Comparison of ENCODE assay signal across 19 cellular contexts in genomic region chr16:87075319-87075860, GRCh38.
"Had no signal": no experiment of that assay in that cellular context is flagged by ENCODE, and none has a peak within 500 bp of the region (broad histone marks: within the 10 kb centered on the region; RNA-seq: fewer than 3 reads in every experiment).

No MANE protein-coding gene starts in this region.

- H3K4me3 Mint-ChIP-seq: activated CD4-positive, alpha-beta T cell treated with anti-CD3 and anti-CD28 coated beads, Interleukin-2, amount 10 ng/mL, durations not matched to agents 24 days and 14 days; activated naive CD4-positive, alpha-beta T cell treated with anti-CD3 and anti-CD28 coated beads, Interleukin-2, amount 50 U/mL, for 24 hours; activated T-cell treated with anti-CD3 and anti-CD28 coated beads, Interleukin-2, amount 50 U/mL, for 72 hours; dendritic cell treated with granulocyte-macrophage colony-stimulating factor and Interleukin-4, amounts not matched to agents 40 ng/mL and 50 ng/mL, for 4 days; effector memory CD8-positive, alpha-beta T cell; stimulated activated effector memory CD8-positive, alpha-beta T cell treated with anti-CD3 and anti-CD28 coated beads, Interleukin-12 subunit alpha, Interleukin-12 subunit beta, amount 100 ng/mL, for 72 hours had no signal

- H3K4me3 ChIP-seq: ascending aorta, lung, ovary, thoracic aorta had no signal

- H3K9me3 ChIP-seq: ovary, thoracic aorta had no signal

- H3K27me3 ChIP-seq: ascending aorta, ovary had no signal

- DNase-seq: activated CD4-positive, alpha-beta T cell treated with anti-CD3 and anti-CD28 coated beads, Interleukin-2, amount 10 ng/mL, durations not matched to agents 24 days and 14 days; activated effector memory CD4-positive, alpha-beta T cell treated with anti-CD3 and anti-CD28 coated beads, Interleukin-2, amount 50 U/mL, for 16 hours; activated T-cell treated with anti-CD3 and anti-CD28 coated beads, Interleukin-2, amount 50 U/mL, for 72 hours; cerebellar nuclear complex; effector memory CD8-positive, alpha-beta T cell; hypothalamus; ovary; stimulated activated CD4-positive, alpha-beta T cell treated with anti-CD3 and anti-CD28 coated beads, Interleukin-4, amount 100 ng/mL, for 24 hours; T-helper 1 cell; T-helper 9 cell had no signal

- H3K27me3 Mint-ChIP-seq: activated CD4-positive, alpha-beta T cell treated with anti-CD3 and anti-CD28 coated beads, Interleukin-2, amount 10 ng/mL, durations not matched to agents 24 days and 14 days had no signal

- H3K27ac Mint-ChIP-seq: activated CD4-positive, alpha-beta T cell treated with anti-CD3 and anti-CD28 coated beads, Interleukin-2, amount 10 ng/mL, durations not matched to agents 24 days and 14 days; activated naive CD4-positive, alpha-beta T cell treated with anti-CD3 and anti-CD28 coated beads, Interleukin-2, amount 50 U/mL, for 24 hours; activated T-cell treated with anti-CD3 and anti-CD28 coated beads, Interleukin-2, amount 50 U/mL, for 72 hours; dendritic cell treated with granulocyte-macrophage colony-stimulating factor and Interleukin-4, amounts not matched to agents 40 ng/mL and 50 ng/mL, for 4 days; effector memory CD8-positive, alpha-beta T cell; stimulated activated effector memory CD8-positive, alpha-beta T cell treated with anti-CD3 and anti-CD28 coated beads, Interleukin-12 subunit alpha, Interleukin-12 subunit beta, amount 100 ng/mL, for 72 hours had no signal

- H3K36me3 Mint-ChIP-seq: activated naive CD4-positive, alpha-beta T cell treated with anti-CD3 and anti-CD28 coated beads, Interleukin-2, amount 50 U/mL, for 24 hours; stimulated activated effector memory CD8-positive, alpha-beta T cell treated with anti-CD3 and anti-CD28 coated beads, Interleukin-12 subunit alpha, Interleukin-12 subunit beta, amount 100 ng/mL, for 72 hours had no signal

- H3K4me1 Mint-ChIP-seq: activated CD4-positive, alpha-beta T cell treated with anti-CD3 and anti-CD28 coated beads, Interleukin-2, amount 10 ng/mL, durations not matched to agents 24 days and 14 days; activated naive CD4-positive, alpha-beta T cell treated with anti-CD3 and anti-CD28 coated beads, Interleukin-2, amount 50 U/mL, for 24 hours; stimulated activated effector memory CD8-positive, alpha-beta T cell treated with anti-CD3 and anti-CD28 coated beads, Interleukin-12 subunit alpha, Interleukin-12 subunit beta, amount 100 ng/mL, for 72 hours had no signal

- FAIRE-seq: bronchial epithelial cell, keratinocyte had no signal

- H3K4me1 ChIP-seq: ascending aorta had no signal

- ATAC-seq: activated T-cell treated with anti-CD3 and anti-CD28 coated beads, Interleukin-2, amount 50 U/mL, for 72 hours; effector memory CD8-positive, alpha-beta T cell; sciatic nerve; stimulated activated effector memory CD8-positive, alpha-beta T cell treated with anti-CD3 and anti-CD28 coated beads, Interleukin-12 subunit alpha, Interleukin-12 subunit beta, amount 100 ng/mL, for 72 hours had no signal

- H3K36me3 ChIP-seq: ascending aorta, ovary, thoracic aorta had no signal

- H3K27ac ChIP-seq: ascending aorta, ovary, thoracic aorta had no signal
